In the genomic region with DNA sequence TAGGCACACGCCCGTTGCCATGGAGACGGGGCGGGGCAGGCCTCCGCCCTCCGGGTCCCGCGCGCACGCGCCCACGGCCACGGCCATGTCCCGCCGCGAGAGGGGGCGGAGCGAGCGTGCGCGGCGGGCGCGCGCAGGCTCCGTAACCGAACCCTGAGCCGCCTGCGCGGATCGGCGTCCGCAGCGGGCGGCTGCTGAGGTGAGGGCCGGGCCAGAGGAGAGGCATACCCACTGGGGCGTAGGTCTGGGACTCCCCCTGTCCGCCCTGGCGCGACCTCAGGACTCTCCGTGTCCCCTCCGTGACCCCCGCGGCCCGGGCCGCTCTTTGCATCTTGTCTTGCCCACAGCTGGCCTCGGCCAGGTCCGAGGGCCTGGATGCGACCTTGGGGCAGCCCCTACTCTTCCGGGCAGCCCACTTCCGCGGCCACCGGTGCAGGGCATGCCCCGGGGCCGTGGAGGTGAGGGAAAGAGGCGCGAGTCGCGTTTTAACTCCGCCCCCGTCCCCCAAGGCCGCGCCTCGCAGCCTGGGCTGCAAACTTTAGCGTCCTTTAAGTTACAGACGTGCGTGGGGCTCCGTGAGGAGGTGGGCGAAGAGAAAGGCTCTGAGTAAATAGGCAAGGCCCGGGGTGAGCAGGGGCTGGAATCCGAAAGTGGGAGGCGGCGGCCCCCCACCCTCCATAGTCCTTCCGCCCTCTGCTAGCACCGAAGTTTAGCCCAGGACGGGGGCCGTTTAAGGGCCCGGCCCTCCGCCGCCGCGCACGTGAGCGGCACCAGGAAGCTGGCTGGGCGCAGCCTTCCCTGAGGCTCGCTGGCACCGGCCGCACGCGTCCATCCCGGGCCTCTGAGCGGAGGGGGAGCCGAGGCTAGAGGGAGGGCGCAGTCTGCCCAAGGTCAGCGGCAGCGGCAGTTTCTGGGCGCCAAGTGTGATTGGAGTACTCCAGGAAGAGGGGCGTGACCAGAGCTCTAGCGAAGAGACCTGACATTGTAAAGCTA, we compare ENCODE assay signal across 8 cellular contexts. TPM values are rescaled to one million over a fixed set of nuclear protein-coding genes. Genes with fewer than 3 reads are reported as not detected.
A peak's percentile ranks its signal among the peaks of the same experiment; 100 is the strongest.
DNase-seq lines count a peak whose midpoint lies in the region; ATAC-seq, FAIRE-seq and TF ChIP-seq lines count a peak whose summit lies in the region.

A gene with protein sequence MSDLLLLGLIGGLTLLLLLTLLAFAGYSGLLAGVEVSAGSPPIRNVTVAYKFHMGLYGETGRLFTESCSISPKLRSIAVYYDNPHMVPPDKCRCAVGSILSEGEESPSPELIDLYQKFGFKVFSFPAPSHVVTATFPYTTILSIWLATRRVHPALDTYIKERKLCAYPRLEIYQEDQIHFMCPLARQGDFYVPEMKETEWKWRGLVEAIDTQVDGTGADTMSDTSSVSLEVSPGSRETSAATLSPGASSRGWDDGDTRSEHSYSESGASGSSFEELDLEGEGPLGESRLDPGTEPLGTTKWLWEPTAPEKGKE (plus strand): TSS at position 163 of the 993 bp plus-strand sequence. CDS start 3,053 bp downstream, outside the sequence.

- H3K4me1 Mint-ChIP-seq in astrocyte (ENCODE audit: low read depth, unreplicated experiment): peaks cover 22% of the 10 kb centered on the region

- 2% methylated on average over 77 of the region's 99 CpGs for WGBS in hepatocyte (ENCODE audit: low lambda C conversion rate, missing lambda C conversion rate)

- H3K9me3 ChIP-seq in astrocyte (ENCODE audit: insufficient read depth, low read depth, low read length) (no peaks in the 10 kb centered on the region), hepatocyte (ENCODE audit: low read depth) (no peaks in the 10 kb centered on the region)

- no peaks in the 10 kb centered on the region for H3K36me3 ChIP-seq in astrocyte (ENCODE audit: insufficient read depth, low read length)
- H3K36me3 ChIP-seq in hepatocyte (replicated peaks; ENCODE audit: insufficient read depth, low read depth): no peaks in the 10 kb centered on the region

- H3K4me2 ChIP-seq in astrocyte (ENCODE audit: low read length) (peak within 1 kb of the TSS; percentile 96), hepatocyte (peak within 1 kb of the TSS; percentile 94)

- H4K20me1 ChIP-seq in astrocyte (ENCODE audit: insufficient read depth, low read length) (peaks cover 46% of the 10 kb centered on the region), hepatocyte (ENCODE audit: insufficient read depth, poor library complexity, severe bottlenecking) (no peaks in the 10 kb centered on the region)

- peak; percentile 89 for TF ChIP-seq POLR2A in GM12892 (IDR thresholded peaks at IDR 0.05; ENCODE audit: low read depth, low read length)

- peak within 1 kb of the TSS; percentile 91 for H3K9ac ChIP-seq in astrocyte (ENCODE audit: low read length)

- DNase-seq in GM12892 (ENCODE audit: insufficient read length) (peak; percentile 99), NCI-H1092 treated with DMSO at 0.1 percent for 48 hours (lab: John Stamatoyannopoulos, UW) (peak; percentile 61), T-helper 9 cell (peak; percentile 95), astrocyte (ENCODE audit: low read depth) (peak; percentile 57), hepatocyte (ENCODE audit: low spot score) (peak; percentile 96), retina (peak; percentile 90), OCI-M2 (lab: John Stamatoyannopoulos, UW; ENCODE audit: unreplicated experiment) (no peak)

- peak within 1 kb of the TSS; percentile 94 for H2AFZ ChIP-seq in astrocyte (ENCODE audit: low read depth, low read length)
- H2AFZ ChIP-seq in hepatocyte: peak within 1 kb of the TSS; percentile 95

- peak within 1 kb of the TSS; percentile 62 for H3K27ac ChIP-seq in astrocyte (ENCODE audit: low read depth, low read length)
- peak within 1 kb of the TSS; percentile 90 for H3K27ac ChIP-seq in hepatocyte

- peaks cover 22% of the 10 kb centered on the region for H3K4me1 ChIP-seq in astrocyte (ENCODE audit: insufficient read depth, low read length)
- H3K4me1 ChIP-seq in hepatocyte (ENCODE audit: insufficient read depth): peaks cover 13% of the 10 kb centered on the region

- peak within 1 kb of the TSS; percentile 86 for H3K4me3 Mint-ChIP-seq in astrocyte (ENCODE audit: unreplicated experiment)

- TF ChIP-seq CTCF in astrocyte (IDR thresholded peaks at IDR 0.05; ENCODE audit: insufficient read depth, low read depth, low read length): no peak
- no peak for TF ChIP-seq CTCF in hepatocyte (IDR thresholded peaks at IDR 0.05; ENCODE audit: poor library complexity)

- H3K9me2 ChIP-seq in hepatocyte (replicated peaks; ENCODE audit: insufficient read depth): no peaks in the 10 kb centered on the region

- H3K79me2 ChIP-seq in astrocyte (ENCODE audit: insufficient read depth, low read length) (peaks cover 13% of the 10 kb centered on the region), hepatocyte (peaks cover 21% of the 10 kb centered on the region)

- no peaks in the 10 kb centered on the region for H3K9me3 Mint-ChIP-seq in astrocyte (ENCODE audit: unreplicated experiment)

- peak; percentile 72 for ATAC-seq in HG02588 (IDR thresholded peaks at IDR 0.05; ENCODE audit: unreplicated experiment)

- H3K4me3 ChIP-seq in astrocyte (ENCODE audit: insufficient read depth, low read depth, low read length) (peak within 1 kb of the TSS; percentile 88), hepatocyte (peak within 1 kb of the TSS; percentile 84)

- FAIRE-seq in GM12892 (lab: Jason Lieb, UNC): peak; percentile 100
- no peak for FAIRE-seq in astrocyte (lab: Jason Lieb, UNC)

- H3K27me3 ChIP-seq in astrocyte (ENCODE audit: insufficient read depth, low read length) (no peaks in the 10 kb centered on the region), hepatocyte (no peaks in the 10 kb centered on the region)

- peak within 1 kb of the TSS; percentile 80 for H3K27ac Mint-ChIP-seq in astrocyte (ENCODE audit: unreplicated experiment)

- H3K36me3 Mint-ChIP-seq in astrocyte (ENCODE audit: low read depth, unreplicated experiment): peaks cover 10% of the 10 kb centered on the region

- H3K27me3 Mint-ChIP-seq in astrocyte (ENCODE audit: low read depth, unreplicated experiment): no peaks in the 10 kb centered on the region

RNA-seq across cellular contexts. Expression of the gene that starts here (rescaled TPM):
- polyA plus RNA-seq in GM12892 (2012; ENCODE audit: missing spikeins): 23.9 TPM
- total RNA-seq in astrocyte (28.2 and 29.0 TPM in 2 replicates), hepatocyte (57.4 and 59.6 TPM in 2 replicates)
- polyA plus RNA-seq in hepatocyte: 98.7 and 103 TPM in 2 replicates
